ENCODE assay signal across 16 cellular contexts in genomic region chr3:78091478-78092119, GRCh38.
"Had no signal": no experiment of that assay in that cellular context is flagged by ENCODE, and none has a peak within 500 bp of the region (broad histone marks: within the 10 kb centered on the region; RNA-seq: fewer than 3 reads in every experiment).

No MANE protein-coding gene starts in this region.

- H3K4me1 ChIP-seq: lower lobe of right lung, pancreas, spleen, upper lobe of left lung had no signal

- H3K27ac ChIP-seq: epithelial cell of prostate, lower lobe of right lung, pancreas, spleen, thoracic aorta, upper lobe of left lung, WERI-Rb-1 had no signal

- H3K36me3 ChIP-seq: lower lobe of right lung, pancreas, spleen, thoracic aorta, upper lobe of left lung, WERI-Rb-1 had no signal

- H3K9me3 ChIP-seq: lower lobe of right lung, pancreas, thoracic aorta, upper lobe of left lung had no signal

- ATAC-seq: effector memory CD8-positive, alpha-beta T cell; lower lobe of right lung; natural killer cell; stimulated activated memory B cell treated with anti-CD40 and anti-IgM and Interleukin-4, amounts not matched to agents 10 μg/mL and 1 μg/mL and 100 μg/mL, for 72 hours had no signal

- H3K4me3 ChIP-seq: lower lobe of right lung, pancreas, spleen, thoracic aorta, upper lobe of left lung had no signal

- H3K27me3 ChIP-seq: pancreas, spleen, upper lobe of left lung had no signal

- DNase-seq: activated CD4-positive, alpha-beta T cell treated with anti-CD3 and anti-CD28 coated beads, Interleukin-2, amount 50 U/mL, for 48 hours; caudate nucleus; effector memory CD8-positive, alpha-beta T cell; foreskin fibroblast; glutamatergic neuron; kidney; lower lobe of right lung; natural killer cell; pancreas; spleen; stimulated activated CD4-positive, alpha-beta T cell treated with anti-CD3 and anti-CD28 coated beads, Interleukin-4, amount 100 ng/mL, for 4 hours; upper lobe of left lung; WERI-Rb-1 had no signal
